In the genomic region with DNA sequence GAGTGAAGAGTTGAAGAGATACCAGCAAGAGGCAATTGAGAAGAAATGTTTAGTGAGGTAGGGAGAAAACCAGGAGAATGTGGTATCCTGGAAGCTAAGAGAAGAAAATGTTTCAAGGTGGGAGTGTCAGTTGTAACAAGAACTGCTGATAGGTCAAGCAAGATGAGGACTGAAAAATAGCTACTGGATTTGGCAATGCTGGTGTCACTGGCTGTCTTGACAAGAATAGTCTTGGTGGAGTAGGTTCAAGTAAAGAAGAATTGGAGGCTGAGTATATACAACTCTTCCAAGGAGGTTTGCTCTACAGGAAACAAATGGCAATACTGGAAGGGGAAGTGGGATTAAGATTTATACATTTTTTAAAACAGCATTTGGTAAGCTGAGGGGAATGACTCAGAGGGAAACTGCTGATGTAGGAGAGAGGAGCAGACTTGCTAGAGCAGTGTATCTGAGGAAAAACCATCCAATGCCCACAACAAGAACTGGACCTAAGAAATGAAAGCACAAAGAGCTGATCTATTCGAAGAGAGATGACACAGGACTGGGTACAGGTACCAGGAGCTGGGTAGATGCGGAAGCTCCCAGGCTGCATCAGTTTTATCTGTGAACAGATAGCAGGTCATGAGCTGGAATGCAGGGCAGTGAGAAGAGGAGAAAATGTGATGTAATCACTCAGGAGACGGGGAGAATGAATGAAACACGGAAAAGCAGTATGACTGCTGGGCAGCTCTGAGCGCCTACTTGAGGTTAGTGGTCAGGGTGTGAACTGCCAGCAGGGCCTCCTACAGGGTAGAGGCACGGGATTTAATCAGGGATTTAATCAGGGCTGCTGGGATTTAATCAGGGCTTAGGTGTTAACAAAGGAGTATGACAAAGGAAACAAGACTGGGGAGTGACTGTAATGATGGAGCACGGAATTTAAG, we compare ENCODE assay signal across 9 cellular contexts. TPM values are rescaled to one million over a fixed set of nuclear protein-coding genes. Genes with fewer than 3 reads are reported as not detected.
DNase-seq lines count a peak whose midpoint lies in the region; ATAC-seq, FAIRE-seq and TF ChIP-seq lines count a peak whose summit lies in the region.
"Had no signal": no experiment of that assay in that cellular context is flagged by ENCODE, and none has a peak within 500 bp of the region (broad histone marks: within the 10 kb centered on the region; RNA-seq: fewer than 3 reads in every experiment).

No MANE protein-coding gene starts in this region.

- RAD21 ChIA-PET in GM12878 (lab: Charles Lee; ENCODE audit: unreplicated experiment) = no interaction called here

- FAIRE-seq in GM12878 (lab: Jason Lieb, UNC) (no peak), small intestine (lab: Jason Lieb, UNC) (no peak)
- FAIRE-seq: G401.6 had no signal

- H3K4me3 ChIP-seq in AG04450 (ENCODE audit: low read depth, low read length) (no peak overlapping the region; the same call in 1 of the 2 replicates), GM12878 (no peak overlapping the region), right lobe of liver (no peak overlapping the region), small intestine (ENCODE audit: low read depth in 1 of 2, low read length in 2 of 2) (no peak overlapping the region)

- CTCF ChIA-PET in AG04450 (lab: Charles Lee) = interaction anchor here (0.6 to 1.7 kb wide), 8 partner anchors 14 to 116 kb away, joined by 3 to 7 read pairs (median 3); no protein-coding TSS in a partner anchor
- CTCF ChIA-PET in GM12878 (lab: Yijun Ruan, JAX) = no interaction called here

- TF ChIP-seq CTCF in AG04450 (IDR thresholded peaks at IDR 0.05; ENCODE audit: low read depth, low read length) = peak; percentile 54
- peak in 1 of 3 experiments; percentile 19; a peak in 1 of 6 replicates for TF ChIP-seq CTCF in GM12878 (IDR thresholded peaks at IDR 0.05 in 2 of 3, conservative IDR thresholded peaks at IDR 0.05 in 1 of 3; ENCODE audit: control insufficient read depth in 2 of 3, extremely low read depth in 1 of 3, insufficient read depth in 1 of 3, low read depth in 3 of 3, low read length in 3 of 3)
- TF ChIP-seq CTCF in right lobe of liver (IDR thresholded peaks at IDR 0.05) = no peak

- H3K9me3 ChIP-seq in AG04450 (ENCODE audit: control insufficient read depth, insufficient read depth, low read length) = no peaks in the 10 kb centered on the region
- H3K9me3 ChIP-seq in GM12878 (replicated peaks; ENCODE audit: control insufficient read depth, insufficient read depth, low read length) = no peaks in the 10 kb centered on the region
- no peaks in the 10 kb centered on the region for H3K9me3 ChIP-seq in right lobe of liver
- H3K9me3 ChIP-seq in small intestine (ENCODE audit: control insufficient read depth, low read depth) = no peaks in the 10 kb centered on the region

- no peaks in the 10 kb centered on the region for H4K20me1 ChIP-seq in GM12878 (ENCODE audit: control insufficient read depth, insufficient read depth)

- H3K27ac ChIP-seq in AG04450 (ENCODE audit: low read depth, low read length) (peak overlapping the region; percentile 79), GM12878 (ENCODE audit: control insufficient read depth, insufficient read depth) (0 out of 2 replicates have a peak overlapping the region, but pooled peaks have one; percentile 8), right lobe of liver (no peak overlapping the region), small intestine (ENCODE audit: low read depth in 1 of 2, low read length in 1 of 2) (no peak overlapping the region)

- TF ChIP-seq RAD21 in GM12878 (IDR thresholded peaks at IDR 0.05; ENCODE audit: insufficient read depth, low read depth, low read length) = no peak

- H3K36me3 ChIP-seq in GM12878 (ENCODE audit: control insufficient read depth in 2 of 2, insufficient read depth in 2 of 2, low read length in 1 of 2) (peaks cover 4 to 27% of the 10 kb centered on the region in 2 experiments), right lobe of liver (peaks cover 8 to 98% (median 55%) of the 10 kb centered on the region in 4 donors), small intestine (ENCODE audit: control insufficient read depth in 2 of 2, insufficient read depth in 2 of 2, low read length in 2 of 2) (peaks cover 26 to 29% of the 10 kb centered on the region in 2 donors)

- no peak for TF ChIP-seq POLR2A in GM12878 (IDR thresholded peaks at IDR 0.05; ENCODE audit: low read depth, low read length)
- TF ChIP-seq POLR2A in right lobe of liver (IDR thresholded peaks at IDR 0.05) = no peak

- TF ChIP-seq EP300 in GM12878 (IDR thresholded peaks at IDR 0.05; ENCODE audit: borderline replicate concordance in 1 of 2, control insufficient read depth in 1 of 2, low read depth in 2 of 2, low read length in 2 of 2) = no peak

- SMC1A ChIA-PET in GM12878 (lab: Charles Lee; ENCODE audit: uncharacterized antibody, unreplicated experiment) = interaction anchor here (1.1 to 2.0 kb wide), 3 partner anchors 15 to 88 kb away, joined by 3 to 4 read pairs (median 4); no protein-coding TSS in a partner anchor

- H2AFZ ChIP-seq in GM12878 (ENCODE audit: control insufficient read depth, low read depth, low read length) = no peak overlapping the region

- no peaks in the 10 kb centered on the region for H3K79me2 ChIP-seq in GM12878 (ENCODE audit: control insufficient read depth, insufficient read depth, low read length)

- no TSS peak for BruUV-seq in GM12878 (replicated peaks; lab: Mats Ljungman, UMichigan)

- intact Hi-C loops in GM12878 (cut with micrococcal nuclease; ENCODE audit: unreplicated experiment) = no loop called here
- intact Hi-C loops in right lobe of liver (cut with DNase I) = no loop called here

- peak; percentile 39 for DNase-seq in AG04450 (ENCODE audit: low read depth, low spot score)
- DNase-seq in HCEC 1CT = peak; percentile 75
- DNase-seq in GM12878 (ENCODE audit: low read depth, low spot score) = no peak
- DNase-seq in right lobe of liver = no peak
- DNase-seq in small intestine = no peak
- no peak for DNase-seq in retina

- no peak overlapping the region for H3K9ac ChIP-seq in GM12878 (ENCODE audit: control insufficient read depth, insufficient read depth, low read length)

- H3K4me1 ChIP-seq in GM12878 (ENCODE audit: control insufficient read depth, insufficient read depth, low read length) (peaks cover 7% of the 10 kb centered on the region), right lobe of liver (no peaks in the 10 kb centered on the region), small intestine (ENCODE audit: control insufficient read depth in 2 of 2, insufficient read depth in 1 of 2, low read depth in 1 of 2, low read length in 1 of 2) (no peaks in the 10 kb centered on the region)

- H3K27me3 ChIP-seq in AG04450 (ENCODE audit: control insufficient read depth, insufficient read depth, low read length) (no peaks in the 10 kb centered on the region), GM12878 (replicated peaks in 1 of 2; ENCODE audit: control insufficient read depth in 2 of 2, insufficient read depth in 2 of 2, low read length in 1 of 2) (no peaks in the 10 kb centered on the region), right lobe of liver (no peaks in the 10 kb centered on the region), small intestine (ENCODE audit: control insufficient read depth in 2 of 2, insufficient read depth in 2 of 2, low read length in 2 of 2) (no peaks in the 10 kb centered on the region)

- POLR2A ChIA-PET in AG04450 (lab: Yijun Ruan, JAX) (interaction anchor here (1.0 kb wide), 1 partner anchor 84 kb away, joined by 4 read pairs; no protein-coding TSS in a partner anchor), GM12878 (lab: Charles Lee) (no interaction called here)

- WGBS in GM12878 (ENCODE audit: insufficient coverage, insufficient replicate concordance, low lambda C conversion rate, missing lambda C conversion rate) = 40% methylated on average over 7 of the region's 7 CpGs
- WGBS in right lobe of liver (ENCODE audit: insufficient coverage, low coverage, low lambda C conversion rate, missing lambda C conversion rate) = 46% methylated on average over 7 of the region's 7 CpGs
- 70 to 80% (median 72%) methylated on average over 7 of the region's 7 CpGs for WGBS in small intestine, 3 donors

- in situ Hi-C loops in GM12878 (cut with MboI) = no loop called here

- H3K4me2 ChIP-seq in GM12878 (ENCODE audit: control insufficient read depth, insufficient read depth) = no peak overlapping the region

- ATAC-seq in GM12878 (peak; percentile 52), right lobe of liver (peak; percentile 26 to 51 (median 46)), GM21381 (IDR thresholded peaks at IDR 0.05; ENCODE audit: unreplicated experiment) (no peak), GM19351 (IDR thresholded peaks at IDR 0.05; ENCODE audit: unreplicated experiment) (no peak)

RNA-seq across cellular contexts. Expression of a gene that starts 34.5 kb away (rescaled TPM):
- polyA plus RNA-seq in AG04450 (2011; rRNA removed) (not detected in 2 replicates), GM12878 (2011; rRNA removed) (not detected in 2 replicates), GM12878 (2014; fragmentation: Illumina TruSeq; extraction: Trizol) (not detected in 2 replicates), GM12878 (2014; fragmentation: Nextera tagmentation; extraction: Ambion mirVana) (not detected), GM12878 (2014; rRNA removed) (not detected in 2 replicates), GM12878 (2016; fragmentation: Nextera tagmentation; extraction: Ambion mirVana) (not detected), small intestine (not detected)
- polyA minus RNA-seq in AG04450 (2011; rRNA and poly(A)+ RNA removed) = not detected in 2 replicates
- total RNA-seq in GM12878 (2013; cell fraction: nucleolus; rRNA removed) = not detected in 2 replicates
- total RNA-seq in GM12878 (2014; rRNA removed) (not detected in 2 replicates), GM12878 (2014; rRNA removed; fragmentation: Illumina TruSeq; extraction: Trizol) (not detected in 2 replicates), GM12878 (2021) (not detected in 2 replicates), right lobe of liver (not detected)
- polyA plus RNA-seq in GM12878 (2011; ENCODE audit: low read depth) = not detected
- polyA plus RNA-seq in GM12878 (2011; cell fraction: cytosol; rRNA removed) = not detected in 2 replicates
- polyA plus RNA-seq in GM12878 (2011; cell fraction: nucleus; rRNA removed) = not detected in 2 replicates
- not detected in 2 replicates for polyA plus RNA-seq in GM12878 (2012)
- not detected in 2 replicates for polyA minus RNA-seq in GM12878 (2011; rRNA and poly(A)+ RNA removed)
- not detected in 2 replicates for polyA minus RNA-seq in GM12878 (2011; cell fraction: cytosol; rRNA and poly(A)+ RNA removed)
- polyA minus RNA-seq in GM12878 (2011; cell fraction: nucleus; rRNA and poly(A)+ RNA removed) = not detected in 2 replicates

RNA-seq across cellular contexts. Expression of a gene that starts 40.0 kb away (rescaled TPM):
- polyA plus RNA-seq in AG04450 (2011; rRNA removed) = 108 and 127 TPM in 2 replicates
- polyA minus RNA-seq in AG04450 (2011; rRNA and poly(A)+ RNA removed) = 79.0 and 94.0 TPM in 2 replicates
- total RNA-seq in GM12878 (2013; cell fraction: nucleolus; rRNA removed) = 63.3 and 67.7 TPM in 2 replicates
- total RNA-seq in GM12878 (2014; rRNA removed) = 96.3 and 112 TPM in 2 replicates
- 91.9 and 93.6 TPM in 2 replicates for total RNA-seq in GM12878 (2014; rRNA removed; fragmentation: Illumina TruSeq; extraction: Trizol)
- total RNA-seq in GM12878 (2021) = 91.5 and 93.9 TPM in 2 replicates
- 44.6 TPM for polyA plus RNA-seq in GM12878 (2011; ENCODE audit: low read depth)
- polyA plus RNA-seq in GM12878 (2011; rRNA removed) = 109 and 126 TPM in 2 replicates
- polyA plus RNA-seq in GM12878 (2011; cell fraction: cytosol; rRNA removed) = 64.6 and 74.6 TPM in 2 replicates
- 75.6 and 79.3 TPM in 2 replicates for polyA plus RNA-seq in GM12878 (2011; cell fraction: nucleus; rRNA removed)
- 51.2 and 64.4 TPM in 2 replicates for polyA plus RNA-seq in GM12878 (2012)
- polyA plus RNA-seq in GM12878 (2014; fragmentation: Illumina TruSeq; extraction: Trizol) = 90.9 and 107 TPM in 2 replicates
- 10 to 100 TPM; 26.1 to 29.5 TPM for polyA plus RNA-seq in GM12878 (2014; fragmentation: Nextera tagmentation; extraction: Ambion mirVana)
- polyA plus RNA-seq in GM12878 (2014; rRNA removed) = 57.7 and 64.3 TPM in 2 replicates
- polyA plus RNA-seq in GM12878 (2016; fragmentation: Nextera tagmentation; extraction: Ambion mirVana) = 10 to 100 TPM; 50.1 to 72.0 TPM
- 96.5 and 110 TPM in 2 replicates for polyA minus RNA-seq in GM12878 (2011; rRNA and poly(A)+ RNA removed)
- polyA minus RNA-seq in GM12878 (2011; cell fraction: cytosol; rRNA and poly(A)+ RNA removed) = 33.9 and 46.1 TPM in 2 replicates
- polyA minus RNA-seq in GM12878 (2011; cell fraction: nucleus; rRNA and poly(A)+ RNA removed) = 20.1 and 30.2 TPM in 2 replicates
- 100 to 1,000 TPM; 272 to 652 (median 433) TPM for total RNA-seq in right lobe of liver
- 100 to 1,000 TPM in 1 of 3 donors, 10 to 100 TPM in 2; 79.0 to 119 (median 84.0) TPM for polyA plus RNA-seq in small intestine

RNA-seq across cellular contexts. Expression of a gene that starts 40.4 kb away (rescaled TPM):
- polyA plus RNA-seq in AG04450 (2011; rRNA removed) (18.0 and 24.2 TPM in 2 replicates), GM12878 (2011; rRNA removed) (26.1 and 42.8 TPM in 2 replicates), GM12878 (2014; fragmentation: Illumina TruSeq; extraction: Trizol) (40.3 and 52.6 TPM in 2 replicates), GM12878 (2014; fragmentation: Nextera tagmentation; extraction: Ambion mirVana) (10 to 100 TPM; 24.5 to 29.4 TPM), GM12878 (2014; rRNA removed) (26.4 and 29.4 TPM in 2 replicates), GM12878 (2016; fragmentation: Nextera tagmentation; extraction: Ambion mirVana) (10 to 100 TPM; 26.8 to 35.0 TPM), small intestine (10 to 100 TPM; 19.6 to 30.4 (median 24.0) TPM)
- polyA minus RNA-seq in AG04450 (2011; rRNA and poly(A)+ RNA removed) = 8.0 and 18.6 TPM in 2 replicates
- total RNA-seq in GM12878 (2013; cell fraction: nucleolus; rRNA removed) = 39.0 and 41.0 TPM in 2 replicates
- total RNA-seq in GM12878 (2014; rRNA removed) (36.8 and 39.5 TPM in 2 replicates), GM12878 (2014; rRNA removed; fragmentation: Illumina TruSeq; extraction: Trizol) (43.1 and 45.3 TPM in 2 replicates), GM12878 (2021) (30.8 and 31.1 TPM in 2 replicates), right lobe of liver (10 to 100 TPM; 22.5 to 33.2 (median 27.2) TPM)
- polyA plus RNA-seq in GM12878 (2011; ENCODE audit: low read depth) = 7.3 TPM
- polyA plus RNA-seq in GM12878 (2011; cell fraction: cytosol; rRNA removed) = 10.5 and 11.4 TPM in 2 replicates
- 12.9 and 14.8 TPM in 2 replicates for polyA plus RNA-seq in GM12878 (2011; cell fraction: nucleus; rRNA removed)
- 12.5 and 14.5 TPM in 2 replicates for polyA plus RNA-seq in GM12878 (2012)
- 17.7 and 23.7 TPM in 2 replicates for polyA minus RNA-seq in GM12878 (2011; rRNA and poly(A)+ RNA removed)
- 13.1 and 15.1 TPM in 2 replicates for polyA minus RNA-seq in GM12878 (2011; cell fraction: cytosol; rRNA and poly(A)+ RNA removed)
- polyA minus RNA-seq in GM12878 (2011; cell fraction: nucleus; rRNA and poly(A)+ RNA removed) = 10.9 and 16.2 TPM in 2 replicates

Comparison
In these comparisons a context has a peak if more than half of its experiments do, and no peak if none do; other contexts are left out.
1. DNase-seq: peak in AG04450 (single experiment) and HCEC 1CT (single experiment); none in GM12878 (single experiment), right lobe of liver (0 of 3), small intestine (single experiment) and retina (single experiment).
2. H3K27ac ChIP-seq: peak in AG04450 (single experiment) and GM12878 (single experiment); none in right lobe of liver (0 of 3) and small intestine (0 of 2).
3. ATAC-seq: peak in GM12878 (single experiment) and right lobe of liver (4 of 4); none in GM21381 (single experiment) and GM19351 (single experiment).